9 cellular contexts compared by ENCODE assay signal in genomic region chr10:114520453-114520852, GRCh38.
DNase-seq lines count a peak whose midpoint lies in the region; ATAC-seq, FAIRE-seq and TF ChIP-seq lines count a peak whose summit lies in the region.
"Had no signal": no experiment of that assay in that cellular context is flagged by ENCODE, and none has a peak within 500 bp of the region (broad histone marks: within the 10 kb centered on the region; RNA-seq: fewer than 3 reads in every experiment).

No MANE protein-coding gene starts in this region.

- POLR2A ChIA-PET in GM10248 (lab: Yijun Ruan, JAX), result interaction anchor here (1.3 kb wide), 1 partner anchor 23 kb away, joined by 4 read pairs; no protein-coding TSS in a partner anchor

- peak overlapping the region; percentile 90 for H3K27ac ChIP-seq in vagina

- H3K4me3 ChIP-seq in vagina, result no peak overlapping the region
- H3K4me3 ChIP-seq: K562 had no signal

- peak overlapping the region; percentile 77 for H3K4me3 Mint-ChIP-seq in activated naive CD4-positive, alpha-beta T cell treated with anti-CD3 and anti-CD28 coated beads, Interleukin-2, amount 50 U/mL, for 24 hours
- peak overlapping the region; percentile 16 for H3K4me3 Mint-ChIP-seq in activated T-helper 1 cell treated with anti-CD3 and anti-CD28 coated beads, Interleukin-12 subunit alpha, Interleukin-12 subunit beta, Interleukin-2, Interleukin-4 antibody, amounts not matched to agents 30 ng/mL and 10 ng/mL and 1 ng/mL, durations not matched to agents 14 hours and 24 hours and 36 hours

- H3K36me3 ChIP-seq in vagina, result no peaks in the 10 kb centered on the region

- intact Hi-C loops in activated T-helper 1 cell treated with anti-CD3 and anti-CD28 coated beads, Interleukin-12 subunit alpha, Interleukin-12 subunit beta, Interleukin-2, Interleukin-4 antibody, amounts not matched to agents 30 ng/mL and 10 ng/mL and 1 ng/mL, durations not matched to agents 14 hours and 24 hours and 36 hours (cut with micrococcal nuclease), result no loop called here
- intact Hi-C loops in vagina (cut with DNase I), result no loop called here

- no peak for ATAC-seq in GM21825 (IDR thresholded peaks at IDR 0.05; ENCODE audit: unreplicated experiment)
- ATAC-seq: K562 had no signal

- no peaks in the 10 kb centered on the region for H3K9me3 Mint-ChIP-seq in activated naive CD4-positive, alpha-beta T cell treated with anti-CD3 and anti-CD28 coated beads, Interleukin-2, amount 50 U/mL, for 24 hours
- no peaks in the 10 kb centered on the region for H3K9me3 Mint-ChIP-seq in activated T-helper 1 cell treated with anti-CD3 and anti-CD28 coated beads, Interleukin-12 subunit alpha, Interleukin-12 subunit beta, Interleukin-2, Interleukin-4 antibody, amounts not matched to agents 30 ng/mL and 10 ng/mL and 1 ng/mL, durations not matched to agents 14 hours and 24 hours and 36 hours

- H3K9me3 ChIP-seq in vagina, result no peaks in the 10 kb centered on the region

- peaks cover 85% of the 10 kb centered on the region for H3K4me1 ChIP-seq in vagina

- no peak for TF ChIP-seq CTCF in vagina (IDR thresholded peaks at IDR 0.05)
- TF ChIP-seq CTCF in GM10248 (IDR thresholded peaks at IDR 0.05; ENCODE audit: control extremely low read depth, extremely low read depth, low read depth, missing control alignments), result no peak

- H3K4me1 Mint-ChIP-seq in activated naive CD4-positive, alpha-beta T cell treated with anti-CD3 and anti-CD28 coated beads, Interleukin-2, amount 50 U/mL, for 24 hours, result peaks cover 93% of the 10 kb centered on the region
- peaks cover 94% of the 10 kb centered on the region for H3K4me1 Mint-ChIP-seq in activated T-helper 1 cell treated with anti-CD3 and anti-CD28 coated beads, Interleukin-12 subunit alpha, Interleukin-12 subunit beta, Interleukin-2, Interleukin-4 antibody, amounts not matched to agents 30 ng/mL and 10 ng/mL and 1 ng/mL, durations not matched to agents 14 hours and 24 hours and 36 hours (ENCODE audit: low read depth)

- no peaks in the 10 kb centered on the region for H3K27me3 Mint-ChIP-seq in activated naive CD4-positive, alpha-beta T cell treated with anti-CD3 and anti-CD28 coated beads, Interleukin-2, amount 50 U/mL, for 24 hours
- H3K27me3 Mint-ChIP-seq in activated T-helper 1 cell treated with anti-CD3 and anti-CD28 coated beads, Interleukin-12 subunit alpha, Interleukin-12 subunit beta, Interleukin-2, Interleukin-4 antibody, amounts not matched to agents 30 ng/mL and 10 ng/mL and 1 ng/mL, durations not matched to agents 14 hours and 24 hours and 36 hours (ENCODE audit: insufficient read depth), result peaks cover 2% of the 10 kb centered on the region

- H3K27ac Mint-ChIP-seq in activated naive CD4-positive, alpha-beta T cell treated with anti-CD3 and anti-CD28 coated beads, Interleukin-2, amount 50 U/mL, for 24 hours, result peak overlapping the region; percentile 91
- no peak overlapping the region for H3K27ac Mint-ChIP-seq in activated T-helper 1 cell treated with anti-CD3 and anti-CD28 coated beads, Interleukin-12 subunit alpha, Interleukin-12 subunit beta, Interleukin-2, Interleukin-4 antibody, amounts not matched to agents 30 ng/mL and 10 ng/mL and 1 ng/mL, durations not matched to agents 14 hours and 24 hours and 36 hours

- H3K27me3 ChIP-seq in vagina, result no peaks in the 10 kb centered on the region

- CTCF ChIA-PET in GM10248 (lab: Yijun Ruan, JAX), result interaction anchor here (1.0 to 7.7 kb wide), 5 partner anchors 10 to 22 kb away, joined by 3 to 66 read pairs (median 13); no protein-coding TSS in a partner anchor

- DNase-seq in activated naive CD4-positive, alpha-beta T cell treated with anti-CD3 and anti-CD28 coated beads, Interleukin-2, amount 50 U/mL, for 16 hours, result no peak
- DNase-seq in activated T-helper 1 cell treated with anti-CD3 and anti-CD28 coated beads, Interleukin-12 subunit alpha, Interleukin-12 subunit beta, Interleukin-2, Interleukin-4 antibody, amounts not matched to agents 30 ng/mL and 10 ng/mL and 1 ng/mL, durations not matched to agents 14 hours and 24 hours and 36 hours (ENCODE audit: low spot score), result no peak
- DNase-seq in vagina (ENCODE audit: extremely low spot score in 2 of 2), result no peak
- no peak for DNase-seq in inferior parietal cortex (ENCODE audit: extremely low spot score)
- DNase-seq in GM10248 (ENCODE audit: extremely low spot score), result no peak

- peaks cover 11% of the 10 kb centered on the region for H3K36me3 Mint-ChIP-seq in activated naive CD4-positive, alpha-beta T cell treated with anti-CD3 and anti-CD28 coated beads, Interleukin-2, amount 50 U/mL, for 24 hours
- H3K36me3 Mint-ChIP-seq in activated T-helper 1 cell treated with anti-CD3 and anti-CD28 coated beads, Interleukin-12 subunit alpha, Interleukin-12 subunit beta, Interleukin-2, Interleukin-4 antibody, amounts not matched to agents 30 ng/mL and 10 ng/mL and 1 ng/mL, durations not matched to agents 14 hours and 24 hours and 36 hours (ENCODE audit: low read depth), result peaks cover 15% of the 10 kb centered on the region

- TF ChIP-seq POLR2A in vagina (IDR thresholded peaks at IDR 0.05), result no peak

- FAIRE-seq in islet of Langerhans (lab: Jason Lieb, UNC), result peak; percentile 74
- FAIRE-seq: K562 had no signal
